ENCODE assay signal across 8 cellular contexts in the genomic region with DNA sequence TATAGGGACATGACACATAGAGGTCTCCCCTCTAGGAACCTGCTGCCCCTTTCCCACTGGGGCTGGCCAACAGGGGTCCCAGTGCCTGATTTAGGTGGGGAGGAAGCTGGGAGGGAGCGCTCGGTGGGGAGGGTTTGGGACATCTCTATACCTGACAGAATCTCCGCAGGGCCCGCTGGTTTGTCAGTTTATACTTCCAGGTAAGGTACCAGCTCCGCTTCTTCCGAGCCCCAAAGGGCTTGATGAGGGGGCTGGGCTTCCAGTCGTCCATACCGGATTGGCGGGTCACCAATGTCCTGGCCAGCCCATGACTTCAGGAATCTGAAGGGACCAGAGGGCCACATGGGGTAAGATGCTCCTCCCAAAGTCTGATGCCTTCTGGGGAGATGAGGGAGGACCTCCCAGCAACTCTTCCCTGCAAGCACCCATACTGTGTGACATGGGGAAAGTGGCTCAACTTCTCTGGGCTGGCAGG. TPM values are rescaled to one million over a fixed set of nuclear protein-coding genes. Genes with fewer than 3 reads are reported as not detected.
DNase-seq lines count a peak whose midpoint lies in the region; ATAC-seq and TF ChIP-seq lines count a peak whose summit lies in the region.

No MANE protein-coding gene starts in this region.

- TF ChIP-seq CTCF in WI38 (IDR thresholded peaks at IDR 0.05; ENCODE audit: low read depth, low read length): no peak

- no peaks in the 10 kb centered on the region for H3K9me3 ChIP-seq in GM23248 (ENCODE audit: low read depth)

- peak overlapping the region; percentile 91 for H3K9ac ChIP-seq in GM23248

- peak; percentile 35 for DNase-seq in GM23248
- DNase-seq in left ventricle myocardium superior: no peak
- no peak for DNase-seq in pons (ENCODE audit: low spot score)
- no peak for DNase-seq in stimulated activated CD4-positive, alpha-beta T cell treated with anti-CD3 and anti-CD28 coated beads, Interleukin-1b, Interleukin-23, amount 100 ng/mL, for 48 hours

- in situ Hi-C loops in GM23248 (cut with MboI): no loop called here

- H3K9me2 ChIP-seq in GM23248 (ENCODE audit: insufficient read depth): no peaks in the 10 kb centered on the region

- intact Hi-C loops in left ventricle myocardium superior (cut with micrococcal nuclease): no loop called here

- 43 to 46% methylated on average over 8 to 9 of the region's 9 CpGs for WGBS in GM23248 (ENCODE audit: low coverage in 1 of 2, low lambda C conversion rate in 2 of 2, missing lambda C conversion rate in 2 of 2), 2 experiments

- peak overlapping the region; percentile 88 for H3K4me2 ChIP-seq in GM23248 (ENCODE audit: unreplicated experiment)

- H3K4me1 ChIP-seq in GM23248 (ENCODE audit: insufficient read depth): peaks cover 9% of the 10 kb centered on the region; the same call in 1 of the 2 replicates

- no peaks in the 10 kb centered on the region for H3K27me3 ChIP-seq in GM23248 (replicated peaks; ENCODE audit: insufficient read depth)

- 0 out of 2 replicates have a peak overlapping the region, but pooled peaks have one; percentile 16 for H3K27ac ChIP-seq in GM23248

- H3K4me3 Mint-ChIP-seq in stimulated activated memory B cell treated with anti-CD40 and anti-IgM and Interleukin-4, amounts not matched to agents 10 μg/mL and 1 μg/mL and 100 μg/mL, for 72 hours: peak overlapping the region; percentile 86

- ATAC-seq in left ventricle myocardium superior (peak; percentile 2), HG02678 (IDR thresholded peaks at IDR 0.05; ENCODE audit: unreplicated experiment) (no peak), HG03571 (IDR thresholded peaks at IDR 0.05; ENCODE audit: unreplicated experiment) (no peak)
- ATAC-seq in stimulated activated memory B cell treated with anti-CD40 and anti-IgM and Interleukin-4, amounts not matched to agents 10 μg/mL and 1 μg/mL and 100 μg/mL, for 72 hours: no peak

- H3K4me3 ChIP-seq in GM23248: peak overlapping the region; percentile 97
- peak overlapping the region; percentile 88 for H3K4me3 ChIP-seq in WI38 (ENCODE audit: low read depth, low read length)

- H3K9me3 Mint-ChIP-seq in stimulated activated memory B cell treated with anti-CD40 and anti-IgM and Interleukin-4, amounts not matched to agents 10 μg/mL and 1 μg/mL and 100 μg/mL, for 72 hours: no peaks in the 10 kb centered on the region

- H3K79me2 ChIP-seq in GM23248 (ENCODE audit: insufficient read depth): peaks cover 6% of the 10 kb centered on the region

- H2AFZ ChIP-seq in GM23248: peak overlapping the region; percentile 88

- H3K4me1 Mint-ChIP-seq in stimulated activated memory B cell treated with anti-CD40 and anti-IgM and Interleukin-4, amounts not matched to agents 10 μg/mL and 1 μg/mL and 100 μg/mL, for 72 hours: peaks cover 17% of the 10 kb centered on the region

- H3F3A ChIP-seq in GM23248 (ENCODE audit: insufficient read depth): no peaks in the 10 kb centered on the region

- H3K27me3 Mint-ChIP-seq in stimulated activated memory B cell treated with anti-CD40 and anti-IgM and Interleukin-4, amounts not matched to agents 10 μg/mL and 1 μg/mL and 100 μg/mL, for 72 hours: peaks cover under 1% of the 10 kb centered on the region

- peak overlapping the region; percentile 81 for H3K27ac Mint-ChIP-seq in stimulated activated memory B cell treated with anti-CD40 and anti-IgM and Interleukin-4, amounts not matched to agents 10 μg/mL and 1 μg/mL and 100 μg/mL, for 72 hours

- H3K36me3 ChIP-seq in GM23248 (ENCODE audit: low read depth): no peaks in the 10 kb centered on the region

- H4K20me1 ChIP-seq in GM23248 (ENCODE audit: insufficient read depth): no peaks in the 10 kb centered on the region

- H3K36me3 Mint-ChIP-seq in stimulated activated memory B cell treated with anti-CD40 and anti-IgM and Interleukin-4, amounts not matched to agents 10 μg/mL and 1 μg/mL and 100 μg/mL, for 72 hours: peaks cover 17% of the 10 kb centered on the region

RNA-seq across cellular contexts. Expression of gene POMGNT1, which starts 0.6 kb away (rescaled TPM):
- total RNA-seq in GM23248 (2014; rRNA removed; shearing (Covaris generic)): 79.1 and 98.6 TPM in 2 replicates
- polyA plus RNA-seq in GM23248 (2016; fragmentation: Nextera tagmentation; extraction: Ambion mirVana): 57.6 and 58.9 TPM in 2 replicates
- 137 TPM for total RNA-seq in left ventricle myocardium superior

RNA-seq across cellular contexts. Expression of gene LURAP1, which starts 5.5 kb away (rescaled TPM):
- total RNA-seq in GM23248 (2014; rRNA removed; shearing (Covaris generic)): 2.8 and 3.3 TPM in 2 replicates
- 1.9 and 2.4 TPM in 2 replicates for polyA plus RNA-seq in GM23248 (2016; fragmentation: Nextera tagmentation; extraction: Ambion mirVana)
- total RNA-seq in left ventricle myocardium superior: 7.6 TPM

RNA-seq across cellular contexts. Expression of gene P3R3URF, which starts 21.3 kb away (rescaled TPM):
- not detected in 2 replicates for total RNA-seq in GM23248 (2014; rRNA removed; shearing (Covaris generic))
- not detected in 2 replicates for polyA plus RNA-seq in GM23248 (2016; fragmentation: Nextera tagmentation; extraction: Ambion mirVana)
- total RNA-seq in left ventricle myocardium superior: not detected

RNA-seq across cellular contexts. Expression of gene TSPAN1, which starts 22.7 kb away (rescaled TPM):
- total RNA-seq in GM23248 (2014; rRNA removed; shearing (Covaris generic)): not detected in 2 replicates
- polyA plus RNA-seq in GM23248 (2016; fragmentation: Nextera tagmentation; extraction: Ambion mirVana): 0.38 and 0.70 TPM in 2 replicates
- 0.72 TPM for total RNA-seq in left ventricle myocardium superior

RNA-seq across cellular contexts. Expression of gene RAD54L, which starts 50.0 kb away (rescaled TPM):
- 1.9 and 3.0 TPM in 2 replicates for total RNA-seq in GM23248 (2014; rRNA removed; shearing (Covaris generic))
- 4.4 and 4.9 TPM in 2 replicates for polyA plus RNA-seq in GM23248 (2016; fragmentation: Nextera tagmentation; extraction: Ambion mirVana)
- total RNA-seq in left ventricle myocardium superior: 0.97 TPM
